ENCODE assay signal across 27 cellular contexts in the genomic region with DNA sequence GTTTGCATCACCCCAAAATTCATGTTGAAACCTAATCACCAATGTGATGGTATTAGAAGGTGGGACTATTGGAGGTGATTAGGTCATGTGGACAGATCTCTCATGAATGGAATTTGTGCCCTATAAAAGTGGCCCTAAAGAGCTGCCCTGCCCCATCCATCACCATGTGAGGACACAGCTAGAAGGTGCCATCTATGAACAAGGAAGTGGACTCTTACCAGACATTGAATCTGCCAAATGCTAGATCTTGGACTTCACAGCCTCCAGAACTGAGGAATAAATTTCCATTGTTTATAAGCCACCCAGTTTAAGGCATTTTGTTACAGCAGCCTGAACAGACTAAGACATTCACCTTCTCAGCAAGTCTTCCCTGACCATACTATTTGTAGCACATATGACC.
"Had no signal": no experiment of that assay in that cellular context is flagged by ENCODE, and none has a peak within 500 bp of the region (broad histone marks: within the 10 kb centered on the region; RNA-seq: fewer than 3 reads in every experiment).

No MANE protein-coding gene starts in this region.

- ATAC-seq: left cardiac atrium; left lung; lower lobe of right lung; naive thymus-derived CD8-positive, alpha-beta T cell; pancreas; right cardiac atrium; stimulated activated effector memory CD8-positive, alpha-beta T cell treated with anti-CD3 and anti-CD28 coated beads, Interleukin-12 subunit alpha, Interleukin-12 subunit beta, amount 100 ng/mL, for 72 hours; upper lobe of right lung had no signal

- H3K27ac Mint-ChIP-seq: nephron; stimulated activated effector memory CD8-positive, alpha-beta T cell treated with anti-CD3 and anti-CD28 coated beads, Interleukin-12 subunit alpha, Interleukin-12 subunit beta, amount 100 ng/mL, for 72 hours; stimulated activated naive CD8-positive, alpha-beta T cell treated with anti-CD3 and anti-CD28 coated beads, Interleukin-15, Interleukin-2, amounts not matched to agents 100 ng/mL and 50 ng/mL, for 24 hours had no signal

- FAIRE-seq: keratinocyte, pancreas, small intestine, urothelium cell line had no signal

- H3K4me1 Mint-ChIP-seq: nephron, neural crest cell had no signal

- DNase-seq: hippocampal formation; kidney glomerular epithelial cell; left cardiac atrium; left lung; lower lobe of right lung; mammary epithelial cell; mesenchymal stem cell; naive thymus-derived CD8-positive, alpha-beta T cell; nucleus accumbens; pancreas; posterior cingulate gyrus; retina; right cardiac atrium; sigmoid colon; small intestine; spleen; stimulated activated CD4-positive, alpha-beta T cell treated with anti-CD3 and anti-CD28 coated beads, Interleukin-4, amount 100 ng/mL, for 24 hours; stimulated activated naive CD4-positive, alpha-beta T cell; tibial artery; trophoblast cell; upper lobe of right lung had no signal

- H3K4me3 Mint-ChIP-seq: naive thymus-derived CD8-positive, alpha-beta T cell; nephron; neural crest cell; stimulated activated effector memory CD8-positive, alpha-beta T cell treated with anti-CD3 and anti-CD28 coated beads, Interleukin-12 subunit alpha, Interleukin-12 subunit beta, amount 100 ng/mL, for 72 hours; stimulated activated naive CD8-positive, alpha-beta T cell treated with anti-CD3 and anti-CD28 coated beads, Interleukin-15, Interleukin-2, amounts not matched to agents 100 ng/mL and 50 ng/mL, for 24 hours had no signal

- H3K9me3 Mint-ChIP-seq: naive thymus-derived CD8-positive, alpha-beta T cell; stimulated activated effector memory CD8-positive, alpha-beta T cell treated with anti-CD3 and anti-CD28 coated beads, Interleukin-12 subunit alpha, Interleukin-12 subunit beta, amount 100 ng/mL, for 72 hours; stimulated activated naive CD8-positive, alpha-beta T cell treated with anti-CD3 and anti-CD28 coated beads, Interleukin-15, Interleukin-2, amounts not matched to agents 100 ng/mL and 50 ng/mL, for 24 hours had no signal

- H3K27me3 Mint-ChIP-seq: naive thymus-derived CD8-positive, alpha-beta T cell; stimulated activated naive CD8-positive, alpha-beta T cell treated with anti-CD3 and anti-CD28 coated beads, Interleukin-15, Interleukin-2, amounts not matched to agents 100 ng/mL and 50 ng/mL, for 24 hours had no signal
